In genomic region chr21:18070392-18070791, GRCh38 we compare ENCODE assay signal across 19 cellular contexts.
DNase-seq lines count a peak whose midpoint lies in the region; FAIRE-seq and TF ChIP-seq lines count a peak whose summit lies in the region.
"Had no signal": no experiment of that assay in that cellular context is flagged by ENCODE, and none has a peak within 500 bp of the region (broad histone marks: within the 10 kb centered on the region; RNA-seq: fewer than 3 reads in every experiment).

No MANE protein-coding gene starts in this region.

- H3K4me1 ChIP-seq in mesenchymal stem cell (ENCODE audit: control insufficient read depth, insufficient read depth, low read depth, low read length): no peaks in the 10 kb centered on the region
- no peaks in the 10 kb centered on the region for H3K4me1 ChIP-seq in mammary epithelial cell (ENCODE audit: insufficient read depth, low read length)
- H3K4me1 ChIP-seq in CD4-positive, alpha-beta memory T cell (ENCODE audit: insufficient read depth, low read length): no peaks in the 10 kb centered on the region
- H3K4me1 ChIP-seq: BLaER1 had no signal

- CTCF ChIA-PET in mammary epithelial cell (lab: Charles Lee; ENCODE audit: low non-redundant PET): no interaction called here
- CTCF ChIA-PET in CD4-positive, alpha-beta memory T cell (lab: Charles Lee; ENCODE audit: partially characterized antibody): no interaction called here

- no peak overlapping the region for H3K9ac ChIP-seq in mesenchymal stem cell (ENCODE audit: low read length)
- no peak overlapping the region for H3K9ac ChIP-seq in mammary epithelial cell (ENCODE audit: insufficient read depth, low read length)
- H3K9ac ChIP-seq: BLaER1, GM23248 had no signal

- no peak overlapping the region for H3K23ac ChIP-seq in mesenchymal stem cell (ENCODE audit: low read length in 2 of 2)

- H4K20me1 ChIP-seq in mammary epithelial cell (ENCODE audit: insufficient read depth, low read length): no peaks in the 10 kb centered on the region
- H4K20me1 ChIP-seq: BLaER1 had no signal

- no peak overlapping the region for H2BK15ac ChIP-seq in mesenchymal stem cell (ENCODE audit: low read depth, poor library complexity, severe bottlenecking)

- H3K9me3 Mint-ChIP-seq in CD4-positive, alpha-beta memory T cell: peaks cover 0 to 3% (median 0%) of the 10 kb centered on the region in 8 donors
- H3K9me3 Mint-ChIP-seq: CD8-positive, alpha-beta memory T cell had no signal

- DNase-seq in D721Med (ENCODE audit: insufficient read length, low spot score) (no peak), LNCaP clone FGC (ENCODE audit: low read depth) (peak; percentile 48), mesenchymal stem cell (peak; percentile 17), mammary epithelial cell (no peak), HCEC 1CT (no peak)
- DNase-seq in CD4-positive, alpha-beta memory T cell: no peak
- DNase-seq: CD4-positive, CD25-positive, alpha-beta regulatory T cell; CD8-positive, alpha-beta memory T cell; DMS153; DND-41; GM23248; H7 had no signal

- H2BK12ac ChIP-seq in mesenchymal stem cell (ENCODE audit: low read length in 2 of 2): no peak overlapping the region

- no peak overlapping the region for H4K91ac ChIP-seq in mesenchymal stem cell (ENCODE audit: low read length)

- H3K36me3 Mint-ChIP-seq in CD4-positive, alpha-beta memory T cell: no peaks in the 10 kb centered on the region
- H3K36me3 Mint-ChIP-seq: CD4-positive, CD25-positive, alpha-beta regulatory T cell; CD8-positive, alpha-beta memory T cell had no signal

- H3K9me3 ChIP-seq in mesenchymal stem cell (ENCODE audit: control insufficient read depth, low read length) (no peaks in the 10 kb centered on the region), mammary epithelial cell (replicated peaks; ENCODE audit: insufficient read depth, low read length) (peaks cover 7% of the 10 kb centered on the region)
- H3K9me3 ChIP-seq in CD4-positive, alpha-beta memory T cell (ENCODE audit: control insufficient read depth in 1 of 2, low read length in 2 of 2): no peaks in the 10 kb centered on the region
- H3K9me3 ChIP-seq: BLaER1 had no signal

- H4K8ac ChIP-seq in mesenchymal stem cell (ENCODE audit: low read length): no peak overlapping the region

- H3K4me3 ChIP-seq in LNCaP clone FGC (ENCODE audit: low read depth, low read length) (no peak overlapping the region), mesenchymal stem cell (ENCODE audit: insufficient read depth in 1 of 2, low read depth in 1 of 2, low read length in 2 of 2) (no peak overlapping the region), mammary epithelial cell (replicated peaks in 1 of 3; ENCODE audit: insufficient read depth in 1 of 3, low read depth in 2 of 3, low read length in 3 of 3) (no peak overlapping the region)
- H3K4me3 ChIP-seq in CD4-positive, alpha-beta memory T cell (ENCODE audit: low read length in 2 of 2): no peak overlapping the region
- H3K4me3 ChIP-seq: BLaER1, GM23248 had no signal

- H3K18ac ChIP-seq in mesenchymal stem cell (ENCODE audit: low read depth in 1 of 2, low read length in 2 of 2): no peak overlapping the region

- no peak overlapping the region for H3K14ac ChIP-seq in mesenchymal stem cell (ENCODE audit: low read length in 2 of 2)

- no peaks in the 10 kb centered on the region for H3K27me3 Mint-ChIP-seq in CD4-positive, alpha-beta memory T cell
- H3K27me3 Mint-ChIP-seq: B cell; CD4-positive, CD25-positive, alpha-beta regulatory T cell; CD8-positive, alpha-beta memory T cell had no signal

- WGBS in mesenchymal stem cell: 69% methylated on average over 4 of the region's 4 CpGs
- WGBS in mammary epithelial cell (ENCODE audit: low coverage, missing lambda C conversion rate): 45% methylated on average over 4 of the region's 4 CpGs

- H3K4ac ChIP-seq in mesenchymal stem cell (ENCODE audit: low read depth in 1 of 2, low read length in 2 of 2): no peak overlapping the region

- no peaks in the 10 kb centered on the region for H3K79me1 ChIP-seq in mesenchymal stem cell (replicated peaks; ENCODE audit: low read length, poor library complexity, severe bottlenecking)

- in situ Hi-C loops in mammary epithelial cell (cut with MboI; ENCODE audit: low sequenced_read_pairs in 2 of 2): no loop called here

- H3K27ac ChIP-seq in 22Rv1 (peak overlapping the region; percentile 56), mesenchymal stem cell (ENCODE audit: low read length, poor library complexity, severe bottlenecking) (no peak overlapping the region), mammary epithelial cell (ENCODE audit: insufficient read depth, low read depth, low read length) (no peak overlapping the region)
- H3K27ac ChIP-seq in CD4-positive, alpha-beta memory T cell (ENCODE audit: low read depth, low read length): no peak overlapping the region
- H3K27ac ChIP-seq: BLaER1, C4-2B, GM23248 had no signal

- dilution Hi-C loops in mammary epithelial cell (cut with HindIII; ENCODE audit: low sequenced_read_pairs): no loop called here

- no peaks in the 10 kb centered on the region for H3K4me1 Mint-ChIP-seq in CD4-positive, alpha-beta memory T cell
- H3K4me1 Mint-ChIP-seq: B cell; CD4-positive, CD25-positive, alpha-beta regulatory T cell; CD8-positive, alpha-beta memory T cell had no signal

- H3K4me3 Mint-ChIP-seq in CD4-positive, alpha-beta memory T cell: no peak overlapping the region
- H3K4me3 Mint-ChIP-seq: B cell; CD4-positive, CD25-positive, alpha-beta regulatory T cell; CD8-positive, alpha-beta memory T cell had no signal

- no TSS peak for BruUV-seq in mammary epithelial cell (replicated peaks; lab: Mats Ljungman, UMichigan)

- POLR2A ChIA-PET in CD4-positive, alpha-beta memory T cell (lab: Charles Lee; ENCODE audit: partially characterized antibody): no interaction called here

- H3K27ac Mint-ChIP-seq in CD4-positive, alpha-beta memory T cell: no peak overlapping the region
- H3K27ac Mint-ChIP-seq: B cell; CD4-positive, CD25-positive, alpha-beta regulatory T cell; CD8-positive, alpha-beta memory T cell had no signal

- no peak overlapping the region for H2BK120ac ChIP-seq in mesenchymal stem cell (ENCODE audit: low read depth, low read length)

- H2AFZ ChIP-seq in mesenchymal stem cell (ENCODE audit: low read depth, low read length) (no peak overlapping the region), mammary epithelial cell (ENCODE audit: low read depth, low read length) (no peak overlapping the region)
- H2AFZ ChIP-seq: GM23248 had no signal

- peak; percentile 92 for FAIRE-seq in D721Med (lab: Jason Lieb, UNC)
- FAIRE-seq: G401.6, GM12892, H1 had no signal

- no peaks in the 10 kb centered on the region for H3K27me3 ChIP-seq in mesenchymal stem cell (ENCODE audit: control insufficient read depth in 1 of 2, insufficient read depth in 1 of 2, low read length in 2 of 2)
- H3K27me3 ChIP-seq in mammary epithelial cell (ENCODE audit: insufficient read depth, low read length): no peaks in the 10 kb centered on the region
- no peaks in the 10 kb centered on the region for H3K27me3 ChIP-seq in CD4-positive, alpha-beta memory T cell (ENCODE audit: insufficient read depth, low read length)
- H3K27me3 ChIP-seq: BLaER1 had no signal

- H3K4me2 ChIP-seq in mesenchymal stem cell (ENCODE audit: low read length, poor library complexity, severe bottlenecking) (no peak overlapping the region), mammary epithelial cell (ENCODE audit: insufficient read depth, low read depth, low read length) (no peak overlapping the region)
- H3K4me2 ChIP-seq: BLaER1 had no signal

- no peaks in the 10 kb centered on the region for H3K79me2 ChIP-seq in mammary epithelial cell (ENCODE audit: insufficient read depth, low read length)

- H3K36me3 ChIP-seq in mesenchymal stem cell (ENCODE audit: control insufficient read depth in 1 of 2, insufficient read depth in 2 of 2, low read depth in 1 of 2, low read length in 2 of 2): no peaks in the 10 kb centered on the region
- no peaks in the 10 kb centered on the region for H3K36me3 ChIP-seq in mammary epithelial cell (ENCODE audit: insufficient read depth, low read length)
- no peaks in the 10 kb centered on the region for H3K36me3 ChIP-seq in CD4-positive, alpha-beta memory T cell (ENCODE audit: insufficient read depth, low read length)
- H3K36me3 ChIP-seq: BLaER1 had no signal

- no peak overlapping the region for H2AK5ac ChIP-seq in mesenchymal stem cell (ENCODE audit: low read length, severe bottlenecking)

- H2BK5ac ChIP-seq in mesenchymal stem cell (ENCODE audit: low read depth, low read length, poor library complexity, severe bottlenecking): no peak overlapping the region

- intact Hi-C loops in mammary epithelial cell (cut with micrococcal nuclease): no loop called here
- intact Hi-C loops in CD4-positive, alpha-beta memory T cell (cut with micrococcal nuclease): no loop called here

- TF ChIP-seq CTCF in 22Rv1 (IDR thresholded peaks at IDR 0.05): no peak
- no peak for TF ChIP-seq CTCF in D721Med (IDR thresholded peaks at IDR 0.05; ENCODE audit: insufficient read depth, missing control alignments)
- no peak for TF ChIP-seq CTCF in LNCaP clone FGC (IDR thresholded peaks at IDR 0.05; ENCODE audit: control insufficient read depth, extremely low read depth, insufficient read depth)
- no peak for TF ChIP-seq CTCF in mammary epithelial cell (conservative IDR thresholded peaks at IDR 0.05 in 1 of 2, IDR thresholded peaks at IDR 0.05 in 1 of 2; ENCODE audit: extremely low read depth in 1 of 2, insufficient read depth in 1 of 2, low read depth in 1 of 2, low read length in 2 of 2)

Comparison
In these comparisons a context has a peak if more than half of its experiments do, and no peak if none do; other contexts are left out.
1. DNase-seq: peak in LNCaP clone FGC (single experiment) and mesenchymal stem cell (single experiment); none in D721Med (single experiment), mammary epithelial cell (single experiment), HCEC 1CT (single experiment) and CD4-positive, alpha-beta memory T cell (0 of 5).